Comparison of ENCODE assay signal across 22 cellular contexts in the genomic region with DNA sequence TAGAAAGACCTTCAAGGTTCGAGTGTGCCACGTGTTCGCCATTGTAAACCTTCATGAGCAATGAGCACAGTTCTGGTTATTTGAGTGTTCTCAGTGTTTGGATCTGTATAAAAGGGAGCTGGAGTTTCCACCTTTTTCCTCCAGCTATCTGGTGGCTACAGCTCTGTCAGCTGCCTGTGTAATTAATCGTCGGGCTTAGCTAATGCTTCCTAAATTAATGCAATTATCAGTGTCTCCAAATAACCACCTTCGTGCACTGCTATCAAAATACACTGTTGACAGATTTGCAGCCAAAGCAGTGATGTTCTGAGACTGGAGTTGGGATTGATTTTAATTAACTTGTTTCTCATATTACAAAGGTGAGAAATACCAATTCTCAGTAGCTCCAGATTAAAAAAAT.
"Had no signal": no experiment of that assay in that cellular context is flagged by ENCODE, and none has a peak within 500 bp of the region (broad histone marks: within the 10 kb centered on the region; RNA-seq: fewer than 3 reads in every experiment).

No MANE protein-coding gene starts in this region.

- DNase-seq: dermis blood vessel endothelial cell; esophagus squamous epithelium; foreskin fibroblast; glutamatergic neuron; kidney glomerular epithelial cell; left lung; mesenchymal stem cell; midbrain; nucleus accumbens; ovary; right lobe of liver; stimulated activated CD4-positive, alpha-beta T cell treated with anti-CD3 and anti-CD28 coated beads, Interleukin-4, amount 100 ng/mL, for 1 hour; stimulated activated CD8-positive, alpha-beta memory T cell treated with anti-CD3 and anti-CD28 coated beads, Interleukin-4, amount 100 ng/mL, for 48 hours; stimulated activated naive CD8-positive, alpha-beta T cell treated with anti-CD3 and anti-CD28 coated beads, Interleukin-15, Interleukin-2, amounts not matched to agents 100 U/mL and 50 U/mL, for 24 hours; thyroid gland had no signal

- ATAC-seq: gastroesophageal sphincter; left lung; natural killer cell treated with Interleukin-12 subunit alpha and Interleukin-12 subunit beta and Interleukin-15 and Interleukin-18, amount 100 ng/mL, for 72 hours; right lobe of liver; stimulated activated effector memory CD8-positive, alpha-beta T cell treated with anti-CD3 and anti-CD28 coated beads, Interleukin-12 subunit alpha, Interleukin-12 subunit beta, amount 100 ng/mL, for 72 hours; stimulated activated naive CD8-positive, alpha-beta T cell treated with anti-CD3 and anti-CD28 coated beads, Interleukin-15, Interleukin-2, amounts not matched to agents 100 U/mL and 50 U/mL, for 24 hours had no signal

- H3K27me3 ChIP-seq: esophagus squamous epithelium, gastroesophageal sphincter, hepatocyte, left lung, neural progenitor cell, ovary, right lobe of liver, suprapubic skin, thyroid gland had no signal

- H3K4me1 ChIP-seq: esophagus squamous epithelium, gastroesophageal sphincter, left lung, neural progenitor cell, right lobe of liver, suprapubic skin had no signal

- H3K4me3 ChIP-seq: esophagus squamous epithelium, gastroesophageal sphincter, hepatocyte, left lung, lung, neural progenitor cell, ovary, right lobe of liver, suprapubic skin, thyroid gland had no signal

- H3K27ac ChIP-seq: esophagus squamous epithelium, gastroesophageal sphincter, hepatocyte, left lung, neural progenitor cell, ovary, right lobe of liver, suprapubic skin, thyroid gland had no signal

- H3K36me3 ChIP-seq: esophagus squamous epithelium, gastroesophageal sphincter, left lung, neural progenitor cell, ovary, right lobe of liver, suprapubic skin, thyroid gland had no signal

- H3K9me3 ChIP-seq: esophagus squamous epithelium, gastroesophageal sphincter, left lung, ovary, right lobe of liver, suprapubic skin, thyroid gland had no signal
